Comparison of ENCODE assay signal across 6 cellular contexts in genomic region chr16:28267356-28267755, GRCh38.
"Had no signal": no experiment of that assay in that cellular context is flagged by ENCODE, and none has a peak within 500 bp of the region (broad histone marks: within the 10 kb centered on the region; RNA-seq: fewer than 3 reads in every experiment).

No MANE protein-coding gene starts in this region.

- DNase-seq: H9, HCEC 1CT had no signal

- H3K4me3 ChIP-seq: GM23338 had no signal

- ATAC-seq: GM23338, HepG2 had no signal

- H3K27ac Mint-ChIP-seq: GM23338, H9, IgD-negative memory B cell had no signal

- H3K27ac ChIP-seq: HL-60 had no signal

- H3K36me3 Mint-ChIP-seq: IgD-negative memory B cell had no signal

- H3K4me3 Mint-ChIP-seq: GM23338, H9 had no signal
